In genomic region chr10:114821915-114822770, GRCh38 we compare ENCODE assay signal across 1 cellular context.
A peak's percentile ranks its signal among the peaks of the same experiment; 100 is the strongest.
TF ChIP-seq lines count a peak whose summit lies in the region.

No MANE protein-coding gene starts in this region.

TF ChIP-seq in HepG2, 621 proteins besides CTCF, POLR2A, EP300 and RAD21 (continued from another document and continues in another):
- TF ChIP-seq, protein P1, sequence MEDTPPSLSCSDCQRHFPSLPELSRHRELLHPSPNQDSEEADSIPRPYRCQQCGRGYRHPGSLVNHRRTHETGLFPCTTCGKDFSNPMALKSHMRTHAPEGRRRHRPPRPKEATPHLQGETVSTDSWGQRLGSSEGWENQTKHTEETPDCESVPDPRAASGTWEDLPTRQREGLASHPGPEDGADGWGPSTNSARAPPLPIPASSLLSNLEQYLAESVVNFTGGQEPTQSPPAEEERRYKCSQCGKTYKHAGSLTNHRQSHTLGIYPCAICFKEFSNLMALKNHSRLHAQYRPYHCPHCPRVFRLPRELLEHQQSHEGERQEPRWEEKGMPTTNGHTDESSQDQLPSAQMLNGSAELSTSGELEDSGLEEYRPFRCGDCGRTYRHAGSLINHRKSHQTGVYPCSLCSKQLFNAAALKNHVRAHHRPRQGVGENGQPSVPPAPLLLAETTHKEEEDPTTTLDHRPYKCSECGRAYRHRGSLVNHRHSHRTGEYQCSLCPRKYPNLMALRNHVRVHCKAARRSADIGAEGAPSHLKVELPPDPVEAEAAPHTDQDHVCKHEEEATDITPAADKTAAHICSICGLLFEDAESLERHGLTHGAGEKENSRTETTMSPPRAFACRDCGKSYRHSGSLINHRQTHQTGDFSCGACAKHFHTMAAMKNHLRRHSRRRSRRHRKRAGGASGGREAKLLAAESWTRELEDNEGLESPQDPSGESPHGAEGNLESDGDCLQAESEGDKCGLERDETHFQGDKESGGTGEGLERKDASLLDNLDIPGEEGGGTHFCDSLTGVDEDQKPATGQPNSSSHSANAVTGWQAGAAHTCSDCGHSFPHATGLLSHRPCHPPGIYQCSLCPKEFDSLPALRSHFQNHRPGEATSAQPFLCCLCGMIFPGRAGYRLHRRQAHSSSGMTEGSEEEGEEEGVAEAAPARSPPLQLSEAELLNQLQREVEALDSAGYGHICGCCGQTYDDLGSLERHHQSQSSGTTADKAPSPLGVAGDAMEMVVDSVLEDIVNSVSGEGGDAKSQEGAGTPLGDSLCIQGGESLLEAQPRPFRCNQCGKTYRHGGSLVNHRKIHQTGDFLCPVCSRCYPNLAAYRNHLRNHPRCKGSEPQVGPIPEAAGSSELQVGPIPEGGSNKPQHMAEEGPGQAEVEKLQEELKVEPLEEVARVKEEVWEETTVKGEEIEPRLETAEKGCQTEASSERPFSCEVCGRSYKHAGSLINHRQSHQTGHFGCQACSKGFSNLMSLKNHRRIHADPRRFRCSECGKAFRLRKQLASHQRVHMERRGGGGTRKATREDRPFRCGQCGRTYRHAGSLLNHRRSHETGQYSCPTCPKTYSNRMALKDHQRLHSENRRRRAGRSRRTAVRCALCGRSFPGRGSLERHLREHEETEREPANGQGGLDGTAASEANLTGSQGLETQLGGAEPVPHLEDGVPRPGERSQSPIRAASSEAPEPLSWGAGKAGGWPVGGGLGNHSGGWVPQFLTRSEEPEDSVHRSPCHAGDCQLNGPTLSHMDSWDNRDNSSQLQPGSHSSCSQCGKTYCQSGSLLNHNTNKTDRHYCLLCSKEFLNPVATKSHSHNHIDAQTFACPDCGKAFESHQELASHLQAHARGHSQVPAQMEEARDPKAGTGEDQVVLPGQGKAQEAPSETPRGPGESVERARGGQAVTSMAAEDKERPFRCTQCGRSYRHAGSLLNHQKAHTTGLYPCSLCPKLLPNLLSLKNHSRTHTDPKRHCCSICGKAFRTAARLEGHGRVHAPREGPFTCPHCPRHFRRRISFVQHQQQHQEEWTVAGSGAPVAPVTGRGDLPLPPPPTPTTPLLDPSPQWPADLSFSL (CRISPR knock-in tag; IDR thresholded peaks at IDR 0.05), result no peak
- TF ChIP-seq SOX6 (IDR thresholded peaks at IDR 0.05), result no peak
- no peak for TF ChIP-seq SOX6 (CRISPR knock-in tag; IDR thresholded peaks at IDR 0.05)
- no peak for TF ChIP-seq ELF3 (CRISPR knock-in tag; IDR thresholded peaks at IDR 0.05)
- no peak for TF ChIP-seq MAZ (IDR thresholded peaks at IDR 0.05; ENCODE audit: borderline replicate concordance, low read depth, low read length)
- peak; percentile 34; the same call in 1 of the 2 replicates for TF ChIP-seq MAZ (CRISPR knock-in tag; IDR thresholded peaks at IDR 0.05; ENCODE audit: low read depth)
- TF ChIP-seq CBFB (CRISPR knock-in tag; IDR thresholded peaks at IDR 0.05), result no peak
- TF ChIP-seq PCBP2 (optimal IDR thresholded peaks at IDR 0.05; ENCODE audit: low read depth, low read length, poor library complexity, severe bottlenecking), result no peak
- TF ChIP-seq, protein P2, sequence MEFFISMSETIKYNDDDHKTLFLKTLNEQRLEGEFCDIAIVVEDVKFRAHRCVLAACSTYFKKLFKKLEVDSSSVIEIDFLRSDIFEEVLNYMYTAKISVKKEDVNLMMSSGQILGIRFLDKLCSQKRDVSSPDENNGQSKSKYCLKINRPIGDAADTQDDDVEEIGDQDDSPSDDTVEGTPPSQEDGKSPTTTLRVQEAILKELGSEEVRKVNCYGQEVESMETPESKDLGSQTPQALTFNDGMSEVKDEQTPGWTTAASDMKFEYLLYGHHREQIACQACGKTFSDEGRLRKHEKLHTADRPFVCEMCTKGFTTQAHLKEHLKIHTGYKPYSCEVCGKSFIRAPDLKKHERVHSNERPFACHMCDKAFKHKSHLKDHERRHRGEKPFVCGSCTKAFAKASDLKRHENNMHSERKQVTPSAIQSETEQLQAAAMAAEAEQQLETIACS (CRISPR knock-in tag; IDR thresholded peaks at IDR 0.05), result no peak
- no peak for TF ChIP-seq KLF11 (CRISPR knock-in tag; IDR thresholded peaks at IDR 0.05)
- peak; percentile 50; the same call in 1 of the 2 replicates for TF ChIP-seq ARID4A (CRISPR knock-in tag; IDR thresholded peaks at IDR 0.05; ENCODE audit: borderline replicate concordance)
- no peak for TF ChIP-seq RFX1 (IDR thresholded peaks at IDR 0.05)
- peak; percentile 52; the same call in 1 of the 2 replicates for TF ChIP-seq AHR (CRISPR knock-in tag; IDR thresholded peaks at IDR 0.05)
- no peak for TF ChIP-seq IKZF4 (CRISPR knock-in tag; IDR thresholded peaks at IDR 0.05; ENCODE audit: borderline replicate concordance, low read depth, not compliant biosample characterization)
- no peak for TF ChIP-seq TFDP1 (CRISPR knock-in tag; IDR thresholded peaks at IDR 0.05; ENCODE audit: borderline replicate concordance)
- no peak for TF ChIP-seq ZFP62 (CRISPR knock-in tag; IDR thresholded peaks at IDR 0.05)
- no peak for TF ChIP-seq GATAD2A (CRISPR knock-in tag; IDR thresholded peaks at IDR 0.05)
- TF ChIP-seq ZNF850 (CRISPR knock-in tag; conservative IDR thresholded peaks at IDR 0.05), result no peak
- no peak for TF ChIP-seq RNF219 (CRISPR knock-in tag; IDR thresholded peaks at IDR 0.05)
- no peak for TF ChIP-seq ZFP36 (IDR thresholded peaks at IDR 0.05; ENCODE audit: borderline replicate concordance, low read depth, low read length, partially characterized antibody)
- no peak for TF ChIP-seq HCFC1 (IDR thresholded peaks at IDR 0.05; ENCODE audit: low read depth, low read length)
- peak; percentile 56; the same call in 1 of the 2 replicates for TF ChIP-seq ZNF687 (CRISPR knock-in tag; IDR thresholded peaks at IDR 0.05)
- no peak for TF ChIP-seq BRCA1 (CRISPR knock-in tag; IDR thresholded peaks at IDR 0.05)
- TF ChIP-seq HNRNPLL (IDR thresholded peaks at IDR 0.05; ENCODE audit: low read depth, low read length, poor library complexity, severe bottlenecking), result peak; percentile 20
- peak; percentile 84 for TF ChIP-seq PHF8 (CRISPR knock-in tag; IDR thresholded peaks at IDR 0.05)
- TF ChIP-seq, protein P3, sequence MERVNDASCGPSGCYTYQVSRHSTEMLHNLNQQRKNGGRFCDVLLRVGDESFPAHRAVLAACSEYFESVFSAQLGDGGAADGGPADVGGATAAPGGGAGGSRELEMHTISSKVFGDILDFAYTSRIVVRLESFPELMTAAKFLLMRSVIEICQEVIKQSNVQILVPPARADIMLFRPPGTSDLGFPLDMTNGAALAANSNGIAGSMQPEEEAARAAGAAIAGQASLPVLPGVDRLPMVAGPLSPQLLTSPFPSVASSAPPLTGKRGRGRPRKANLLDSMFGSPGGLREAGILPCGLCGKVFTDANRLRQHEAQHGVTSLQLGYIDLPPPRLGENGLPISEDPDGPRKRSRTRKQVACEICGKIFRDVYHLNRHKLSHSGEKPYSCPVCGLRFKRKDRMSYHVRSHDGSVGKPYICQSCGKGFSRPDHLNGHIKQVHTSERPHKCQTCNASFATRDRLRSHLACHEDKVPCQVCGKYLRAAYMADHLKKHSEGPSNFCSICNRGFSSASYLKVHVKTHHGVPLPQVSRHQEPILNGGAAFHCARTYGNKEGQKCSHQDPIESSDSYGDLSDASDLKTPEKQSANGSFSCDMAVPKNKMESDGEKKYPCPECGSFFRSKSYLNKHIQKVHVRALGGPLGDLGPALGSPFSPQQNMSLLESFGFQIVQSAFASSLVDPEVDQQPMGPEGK (CRISPR knock-in tag; IDR thresholded peaks at IDR 0.05), result 0 out of 2 replicates have a peak, but pooled peaks have one; percentile 21
- TF ChIP-seq, protein P4, sequence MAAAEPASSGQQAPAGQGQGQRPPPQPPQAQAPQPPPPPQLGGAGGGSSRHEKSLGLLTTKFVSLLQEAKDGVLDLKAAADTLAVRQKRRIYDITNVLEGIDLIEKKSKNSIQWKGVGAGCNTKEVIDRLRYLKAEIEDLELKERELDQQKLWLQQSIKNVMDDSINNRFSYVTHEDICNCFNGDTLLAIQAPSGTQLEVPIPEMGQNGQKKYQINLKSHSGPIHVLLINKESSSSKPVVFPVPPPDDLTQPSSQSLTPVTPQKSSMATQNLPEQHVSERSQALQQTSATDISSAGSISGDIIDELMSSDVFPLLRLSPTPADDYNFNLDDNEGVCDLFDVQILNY (CRISPR knock-in tag; conservative IDR thresholded peaks at IDR 0.05), result no peak
- no peak for TF ChIP-seq HDAC6 (IDR thresholded peaks at IDR 0.05; ENCODE audit: low read depth, low read length)
- TF ChIP-seq SATB2 (CRISPR knock-in tag; IDR thresholded peaks at IDR 0.05), result no peak
- peak; percentile 69; the same call in 1 of the 2 replicates for TF ChIP-seq HES4 (CRISPR knock-in tag; IDR thresholded peaks at IDR 0.05; ENCODE audit: borderline replicate concordance)
- TF ChIP-seq ZBTB1 (CRISPR knock-in tag; IDR thresholded peaks at IDR 0.05; ENCODE audit: borderline replicate concordance), result no peak
- TF ChIP-seq, protein P5, sequence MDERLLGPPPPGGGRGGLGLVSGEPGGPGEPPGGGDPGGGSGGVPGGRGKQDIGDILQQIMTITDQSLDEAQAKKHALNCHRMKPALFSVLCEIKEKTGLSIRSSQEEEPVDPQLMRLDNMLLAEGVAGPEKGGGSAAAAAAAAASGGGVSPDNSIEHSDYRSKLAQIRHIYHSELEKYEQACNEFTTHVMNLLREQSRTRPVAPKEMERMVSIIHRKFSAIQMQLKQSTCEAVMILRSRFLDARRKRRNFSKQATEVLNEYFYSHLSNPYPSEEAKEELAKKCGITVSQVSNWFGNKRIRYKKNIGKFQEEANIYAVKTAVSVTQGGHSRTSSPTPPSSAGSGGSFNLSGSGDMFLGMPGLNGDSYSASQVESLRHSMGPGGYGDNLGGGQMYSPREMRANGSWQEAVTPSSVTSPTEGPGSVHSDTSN (CRISPR knock-in tag; IDR thresholded peaks at IDR 0.05), result no peak
- TF ChIP-seq MYC (CRISPR knock-in tag; IDR thresholded peaks at IDR 0.05; ENCODE audit: borderline replicate concordance), result peak; percentile 28; the same call in 1 of the 2 replicates
